1 cellular context compared by ENCODE assay signal in the genomic region with DNA sequence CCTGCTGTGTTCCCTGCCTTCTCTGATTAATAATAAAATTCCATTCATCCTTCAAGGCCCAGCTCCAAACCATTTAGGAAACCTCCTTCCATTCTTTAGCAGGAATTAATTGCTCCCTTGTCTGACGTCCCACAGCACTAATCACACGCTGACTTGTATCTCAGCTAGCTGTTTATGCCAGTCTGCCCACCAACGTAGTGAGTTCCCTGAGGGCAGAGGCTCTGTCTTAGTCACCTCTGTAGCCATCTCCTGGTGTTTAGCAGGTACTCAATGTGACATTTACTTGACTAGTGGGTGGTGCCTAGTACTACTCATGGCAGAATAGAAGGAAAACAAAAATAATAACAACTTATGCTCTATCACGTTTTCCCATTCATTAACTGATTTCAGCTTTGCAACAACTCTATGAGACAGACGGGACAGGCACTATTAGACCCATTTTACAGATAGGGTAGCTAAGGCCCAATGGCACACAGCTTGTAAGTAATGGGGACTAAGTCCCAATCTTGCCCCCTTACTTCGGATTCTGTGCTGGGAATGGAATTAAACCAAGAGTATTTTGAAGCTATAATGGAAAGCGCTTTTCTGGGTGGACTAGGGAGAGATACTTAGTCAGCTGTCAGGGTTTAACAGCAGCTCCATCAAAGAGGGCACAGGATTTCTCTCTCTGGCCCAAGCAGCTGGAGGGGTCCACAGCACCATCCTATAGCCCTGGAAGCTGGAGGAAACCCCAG.
TF ChIP-seq lines count a peak whose summit lies in the region.

No MANE protein-coding gene starts in this region.

TF ChIP-seq in GM12878, 131 proteins besides CTCF, POLR2A, EP300 and RAD21:
- peak; percentile 22; the same call in 1 of the 2 replicates for TF ChIP-seq WRNIP1 (IDR thresholded peaks at IDR 0.05; ENCODE audit: borderline replicate concordance, low read depth, low read length)
- TF ChIP-seq SMARCA5 (IDR thresholded peaks at IDR 0.05) = 0 out of 2 replicates have a peak, but pooled peaks have one; percentile 36
- TF ChIP-seq SUPT20H (IDR thresholded peaks at IDR 0.05; ENCODE audit: borderline replicate concordance, control insufficient read depth, low read depth, low read length) = no peak
- 0 out of 2 replicates have a peak, but pooled peaks have one; percentile 15 for TF ChIP-seq POLR2AphosphoS5 (IDR thresholded peaks at IDR 0.05; ENCODE audit: low read length)
- TF ChIP-seq, protein P1, sequence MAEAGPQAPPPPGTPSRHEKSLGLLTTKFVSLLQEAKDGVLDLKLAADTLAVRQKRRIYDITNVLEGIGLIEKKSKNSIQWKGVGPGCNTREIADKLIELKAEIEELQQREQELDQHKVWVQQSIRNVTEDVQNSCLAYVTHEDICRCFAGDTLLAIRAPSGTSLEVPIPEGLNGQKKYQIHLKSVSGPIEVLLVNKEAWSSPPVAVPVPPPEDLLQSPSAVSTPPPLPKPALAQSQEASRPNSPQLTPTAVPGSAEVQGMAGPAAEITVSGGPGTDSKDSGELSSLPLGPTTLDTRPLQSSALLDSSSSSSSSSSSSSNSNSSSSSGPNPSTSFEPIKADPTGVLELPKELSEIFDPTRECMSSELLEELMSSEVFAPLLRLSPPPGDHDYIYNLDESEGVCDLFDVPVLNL (IDR thresholded peaks at IDR 0.05; ENCODE audit: low read depth, low read length) = no peak
- no peak for TF ChIP-seq HCFC1 (IDR thresholded peaks at IDR 0.05; ENCODE audit: low read length)
